Comparison of ENCODE assay signal across 18 cellular contexts in the genomic region with DNA sequence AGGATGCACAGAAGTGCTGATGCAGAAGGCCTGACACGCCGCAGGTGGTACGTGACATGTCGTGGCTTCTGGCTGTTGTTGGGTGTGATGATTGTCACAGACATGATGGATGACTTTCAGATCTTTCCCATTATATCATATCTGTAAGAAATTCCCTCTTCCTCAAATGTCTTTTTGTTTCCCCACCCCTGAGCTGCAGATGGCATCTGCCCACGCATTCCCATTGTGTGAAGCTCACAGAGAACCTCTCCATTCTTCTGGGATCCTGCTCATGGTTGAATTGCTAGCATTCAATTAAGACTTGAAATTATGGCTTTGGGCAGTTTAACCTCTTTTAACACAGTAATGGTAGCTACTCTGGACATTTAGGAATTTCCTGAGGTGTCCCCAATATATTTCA.
"Had no signal": no experiment of that assay in that cellular context is flagged by ENCODE, and none has a peak within 500 bp of the region (broad histone marks: within the 10 kb centered on the region; RNA-seq: fewer than 3 reads in every experiment).

No MANE protein-coding gene starts in this region.

- H3K4me3 Mint-ChIP-seq: dendritic cell treated with granulocyte-macrophage colony-stimulating factor and Interleukin-4, amounts not matched to agents 40 ng/mL and 50 ng/mL, for 4 days; effector memory CD8-positive, alpha-beta T cell; naive thymus-derived CD8-positive, alpha-beta T cell; neural progenitor cell; stimulated activated naive B cell treated with anti-CD40 and anti-IgM and Interleukin-4, amounts not matched to agents 10 μg/mL and 1 μg/mL and 100 μg/mL, for 72 hours; stimulated activated naive CD8-positive, alpha-beta T cell treated with anti-CD3 and anti-CD28 coated beads, Interleukin-15, amount 100 ng/mL, for 72 hours had no signal

- H3K27me3 Mint-ChIP-seq: dendritic cell treated with granulocyte-macrophage colony-stimulating factor and Interleukin-4, amounts not matched to agents 40 ng/mL and 50 ng/mL, for 4 days had no signal

- H3K4me1 Mint-ChIP-seq: naive thymus-derived CD8-positive, alpha-beta T cell; stimulated activated naive B cell treated with anti-CD40 and anti-IgM and Interleukin-4, amounts not matched to agents 10 μg/mL and 1 μg/mL and 100 μg/mL, for 72 hours; stimulated activated naive CD8-positive, alpha-beta T cell treated with anti-CD3 and anti-CD28 coated beads, Interleukin-15, amount 100 ng/mL, for 72 hours had no signal

- DNase-seq: cerebellar nuclear complex; effector memory CD8-positive, alpha-beta T cell; erythroblast; foreskin keratinocyte; heart left ventricle; hippocampal formation; left lung; mucosa of descending colon; naive thymus-derived CD8-positive, alpha-beta T cell; right cardiac atrium; stimulated activated CD4-positive, alpha-beta T cell treated with anti-CD3 and anti-CD28 coated beads, Interleukin-15, amount 100 ng/mL, for 24 hours; stimulated activated CD4-positive, alpha-beta T cell treated with anti-CD3 and anti-CD28 coated beads, Interleukin-1b, Interleukin-23, amount 100 ng/mL, for 48 hours; stimulated activated CD4-positive, alpha-beta T cell treated with anti-CD3 and anti-CD28 coated beads, Interleukin-4, amount 100 ng/mL, for 24 hours; stimulated activated naive B cell treated with anti-CD40 and anti-IgM and Interleukin-4, amounts not matched to agents 10 μg/mL and 1 μg/mL and 100 μg/mL, for 72 hours; stimulated activated naive CD8-positive, alpha-beta T cell treated with anti-CD3 and anti-CD28 coated beads, Interleukin-15, amount 100 ng/mL, for 72 hours; transverse colon had no signal

- H3K36me3 Mint-ChIP-seq: naive thymus-derived CD8-positive, alpha-beta T cell; neural progenitor cell; stimulated activated naive B cell treated with anti-CD40 and anti-IgM and Interleukin-4, amounts not matched to agents 10 μg/mL and 1 μg/mL and 100 μg/mL, for 72 hours had no signal

- H3K27ac Mint-ChIP-seq: dendritic cell treated with granulocyte-macrophage colony-stimulating factor and Interleukin-4, amounts not matched to agents 40 ng/mL and 50 ng/mL, for 4 days; effector memory CD8-positive, alpha-beta T cell; naive thymus-derived CD8-positive, alpha-beta T cell; neural progenitor cell; stimulated activated naive B cell treated with anti-CD40 and anti-IgM and Interleukin-4, amounts not matched to agents 10 μg/mL and 1 μg/mL and 100 μg/mL, for 72 hours; stimulated activated naive CD8-positive, alpha-beta T cell treated with anti-CD3 and anti-CD28 coated beads, Interleukin-15, amount 100 ng/mL, for 72 hours had no signal

- H3K9me3 Mint-ChIP-seq: dendritic cell treated with granulocyte-macrophage colony-stimulating factor and Interleukin-4, amounts not matched to agents 40 ng/mL and 50 ng/mL, for 4 days; effector memory CD8-positive, alpha-beta T cell; naive thymus-derived CD8-positive, alpha-beta T cell; neural progenitor cell; stimulated activated naive B cell treated with anti-CD40 and anti-IgM and Interleukin-4, amounts not matched to agents 10 μg/mL and 1 μg/mL and 100 μg/mL, for 72 hours; stimulated activated naive CD8-positive, alpha-beta T cell treated with anti-CD3 and anti-CD28 coated beads, Interleukin-15, amount 100 ng/mL, for 72 hours had no signal

- ATAC-seq: effector memory CD8-positive, alpha-beta T cell; foreskin keratinocyte; heart left ventricle; left lung; mucosa of descending colon; naive thymus-derived CD8-positive, alpha-beta T cell; right cardiac atrium; stimulated activated naive B cell treated with anti-CD40 and anti-IgM and Interleukin-4, amounts not matched to agents 10 μg/mL and 1 μg/mL and 100 μg/mL, for 72 hours; stimulated activated naive CD8-positive, alpha-beta T cell treated with anti-CD3 and anti-CD28 coated beads, Interleukin-15, amount 100 ng/mL, for 72 hours had no signal
